In the genomic region with DNA sequence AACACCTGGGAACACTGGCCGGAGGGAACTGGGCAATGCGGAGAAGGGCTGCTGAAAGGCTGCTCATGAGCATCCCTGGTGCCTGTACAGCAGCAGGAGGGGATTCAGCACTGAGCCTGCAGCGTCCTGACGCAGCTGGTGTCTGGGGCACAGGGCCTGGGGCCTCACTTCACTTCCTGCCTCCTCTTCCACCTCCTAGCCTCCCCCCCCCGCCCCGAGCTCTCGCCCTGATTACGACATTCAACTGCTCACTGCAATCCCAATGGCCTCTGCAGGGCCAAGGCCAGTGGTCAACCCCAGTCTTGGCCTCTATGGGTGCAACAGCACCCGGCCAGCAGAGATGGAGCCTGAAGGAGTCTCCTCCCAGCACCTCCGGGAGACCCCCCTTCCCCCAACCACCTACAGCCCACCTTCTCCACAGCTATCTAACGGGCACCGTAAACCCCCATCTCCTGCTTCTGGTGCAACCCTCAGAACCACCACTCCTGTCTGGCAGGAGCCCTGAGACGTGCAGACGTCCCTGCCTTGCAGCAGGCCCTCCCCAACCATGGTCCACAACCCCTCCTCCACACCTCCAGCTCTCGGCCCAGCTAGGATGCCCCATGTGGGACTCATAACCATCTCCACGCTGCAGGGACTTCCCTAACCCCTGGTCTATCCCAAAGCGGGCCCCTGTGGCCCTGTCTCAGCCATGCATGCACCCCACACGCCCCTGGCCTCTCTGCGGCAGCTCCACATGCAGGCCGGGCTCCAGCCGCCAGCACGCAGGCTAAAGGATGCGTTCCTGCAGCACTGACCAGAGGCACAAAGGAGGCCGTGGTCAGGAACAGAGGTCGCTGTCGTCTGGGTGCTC, we compare ENCODE assay signal across 1 cellular context.
TF ChIP-seq lines count a peak whose summit lies in the region.

No MANE protein-coding gene starts in this region.

TF ChIP-seq in HepG2, 621 proteins besides CTCF, POLR2A, EP300 and RAD21 (continued from another document):
- TF ChIP-seq, protein P1, sequence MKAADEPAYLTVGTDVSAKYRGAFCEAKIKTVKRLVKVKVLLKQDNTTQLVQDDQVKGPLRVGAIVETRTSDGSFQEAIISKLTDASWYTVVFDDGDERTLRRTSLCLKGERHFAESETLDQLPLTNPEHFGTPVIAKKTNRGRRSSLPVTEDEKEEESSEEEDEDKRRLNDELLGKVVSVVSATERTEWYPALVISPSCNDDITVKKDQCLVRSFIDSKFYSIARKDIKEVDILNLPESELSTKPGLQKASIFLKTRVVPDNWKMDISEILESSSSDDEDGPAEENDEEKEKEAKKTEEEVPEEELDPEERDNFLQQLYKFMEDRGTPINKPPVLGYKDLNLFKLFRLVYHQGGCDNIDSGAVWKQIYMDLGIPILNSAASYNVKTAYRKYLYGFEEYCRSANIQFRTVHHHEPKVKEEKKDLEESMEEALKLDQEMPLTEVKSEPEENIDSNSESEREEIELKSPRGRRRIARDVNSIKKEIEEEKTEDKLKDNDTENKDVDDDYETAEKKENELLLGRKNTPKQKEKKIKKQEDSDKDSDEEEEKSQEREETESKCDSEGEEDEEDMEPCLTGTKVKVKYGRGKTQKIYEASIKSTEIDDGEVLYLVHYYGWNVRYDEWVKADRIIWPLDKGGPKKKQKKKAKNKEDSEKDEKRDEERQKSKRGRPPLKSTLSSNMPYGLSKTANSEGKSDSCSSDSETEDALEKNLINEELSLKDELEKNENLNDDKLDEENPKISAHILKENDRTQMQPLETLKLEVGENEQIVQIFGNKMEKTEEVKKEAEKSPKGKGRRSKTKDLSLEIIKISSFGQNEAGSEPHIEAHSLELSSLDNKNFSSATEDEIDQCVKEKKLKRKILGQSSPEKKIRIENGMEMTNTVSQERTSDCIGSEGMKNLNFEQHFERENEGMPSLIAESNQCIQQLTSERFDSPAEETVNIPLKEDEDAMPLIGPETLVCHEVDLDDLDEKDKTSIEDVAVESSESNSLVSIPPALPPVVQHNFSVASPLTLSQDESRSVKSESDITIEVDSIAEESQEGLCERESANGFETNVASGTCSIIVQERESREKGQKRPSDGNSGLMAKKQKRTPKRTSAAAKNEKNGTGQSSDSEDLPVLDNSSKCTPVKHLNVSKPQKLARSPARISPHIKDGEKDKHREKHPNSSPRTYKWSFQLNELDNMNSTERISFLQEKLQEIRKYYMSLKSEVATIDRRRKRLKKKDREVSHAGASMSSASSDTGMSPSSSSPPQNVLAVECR (CRISPR knock-in tag; IDR thresholded peaks at IDR 0.05; ENCODE audit: borderline replicate concordance): peak; percentile 38; the same call in 1 of the 2 replicates
- peak; percentile 71 for TF ChIP-seq CEBPG (CRISPR knock-in tag; IDR thresholded peaks at IDR 0.05)
- TF ChIP-seq, protein P2, sequence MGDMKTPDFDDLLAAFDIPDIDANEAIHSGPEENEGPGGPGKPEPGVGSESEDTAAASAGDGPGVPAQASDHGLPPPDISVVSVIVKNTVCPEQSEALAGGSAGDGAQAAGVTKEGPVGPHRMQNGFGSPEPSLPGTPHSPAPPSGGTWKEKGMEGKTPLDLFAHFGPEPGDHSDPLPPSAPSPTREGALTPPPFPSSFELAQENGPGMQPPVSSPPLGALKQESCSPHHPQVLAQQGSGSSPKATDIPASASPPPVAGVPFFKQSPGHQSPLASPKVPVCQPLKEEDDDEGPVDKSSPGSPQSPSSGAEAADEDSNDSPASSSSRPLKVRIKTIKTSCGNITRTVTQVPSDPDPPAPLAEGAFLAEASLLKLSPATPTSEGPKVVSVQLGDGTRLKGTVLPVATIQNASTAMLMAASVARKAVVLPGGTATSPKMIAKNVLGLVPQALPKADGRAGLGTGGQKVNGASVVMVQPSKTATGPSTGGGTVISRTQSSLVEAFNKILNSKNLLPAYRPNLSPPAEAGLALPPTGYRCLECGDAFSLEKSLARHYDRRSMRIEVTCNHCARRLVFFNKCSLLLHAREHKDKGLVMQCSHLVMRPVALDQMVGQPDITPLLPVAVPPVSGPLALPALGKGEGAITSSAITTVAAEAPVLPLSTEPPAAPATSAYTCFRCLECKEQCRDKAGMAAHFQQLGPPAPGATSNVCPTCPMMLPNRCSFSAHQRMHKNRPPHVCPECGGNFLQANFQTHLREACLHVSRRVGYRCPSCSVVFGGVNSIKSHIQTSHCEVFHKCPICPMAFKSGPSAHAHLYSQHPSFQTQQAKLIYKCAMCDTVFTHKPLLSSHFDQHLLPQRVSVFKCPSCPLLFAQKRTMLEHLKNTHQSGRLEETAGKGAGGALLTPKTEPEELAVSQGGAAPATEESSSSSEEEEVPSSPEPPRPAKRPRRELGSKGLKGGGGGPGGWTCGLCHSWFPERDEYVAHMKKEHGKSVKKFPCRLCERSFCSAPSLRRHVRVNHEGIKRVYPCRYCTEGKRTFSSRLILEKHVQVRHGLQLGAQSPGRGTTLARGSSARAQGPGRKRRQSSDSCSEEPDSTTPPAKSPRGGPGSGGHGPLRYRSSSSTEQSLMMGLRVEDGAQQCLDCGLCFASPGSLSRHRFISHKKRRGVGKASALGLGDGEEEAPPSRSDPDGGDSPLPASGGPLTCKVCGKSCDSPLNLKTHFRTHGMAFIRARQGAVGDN (CRISPR knock-in tag; IDR thresholded peaks at IDR 0.05): peak; percentile 67
- TF ChIP-seq ETV5 (CRISPR knock-in tag; IDR thresholded peaks at IDR 0.05; ENCODE audit: borderline replicate concordance): peak; percentile 25; the same call in 1 of the 2 replicates
- TF ChIP-seq HOXA3 (CRISPR knock-in tag; IDR thresholded peaks at IDR 0.05): 0 out of 2 replicates have a peak, but pooled peaks have one; percentile 11
- TF ChIP-seq, protein P3, sequence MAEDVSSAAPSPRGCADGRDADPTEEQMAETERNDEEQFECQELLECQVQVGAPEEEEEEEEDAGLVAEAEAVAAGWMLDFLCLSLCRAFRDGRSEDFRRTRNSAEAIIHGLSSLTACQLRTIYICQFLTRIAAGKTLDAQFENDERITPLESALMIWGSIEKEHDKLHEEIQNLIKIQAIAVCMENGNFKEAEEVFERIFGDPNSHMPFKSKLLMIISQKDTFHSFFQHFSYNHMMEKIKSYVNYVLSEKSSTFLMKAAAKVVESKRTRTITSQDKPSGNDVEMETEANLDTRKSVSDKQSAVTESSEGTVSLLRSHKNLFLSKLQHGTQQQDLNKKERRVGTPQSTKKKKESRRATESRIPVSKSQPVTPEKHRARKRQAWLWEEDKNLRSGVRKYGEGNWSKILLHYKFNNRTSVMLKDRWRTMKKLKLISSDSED (CRISPR knock-in tag; IDR thresholded peaks at IDR 0.05): no peak
- TF ChIP-seq NR2F6 (IDR thresholded peaks at IDR 0.05): peak; percentile 36; the same call in 1 of the 2 replicates
- 0 out of 2 replicates have a peak, but pooled peaks have one; percentile 29 for TF ChIP-seq NR2F6 (CRISPR knock-in tag; IDR thresholded peaks at IDR 0.05)
- peak; percentile 45; the same call in 1 of the 2 replicates for TF ChIP-seq GABPB1 (CRISPR knock-in tag; IDR thresholded peaks at IDR 0.05)
- TF ChIP-seq PATZ1 (CRISPR knock-in tag; IDR thresholded peaks at IDR 0.05): peak; percentile 41
- TF ChIP-seq, protein P4, sequence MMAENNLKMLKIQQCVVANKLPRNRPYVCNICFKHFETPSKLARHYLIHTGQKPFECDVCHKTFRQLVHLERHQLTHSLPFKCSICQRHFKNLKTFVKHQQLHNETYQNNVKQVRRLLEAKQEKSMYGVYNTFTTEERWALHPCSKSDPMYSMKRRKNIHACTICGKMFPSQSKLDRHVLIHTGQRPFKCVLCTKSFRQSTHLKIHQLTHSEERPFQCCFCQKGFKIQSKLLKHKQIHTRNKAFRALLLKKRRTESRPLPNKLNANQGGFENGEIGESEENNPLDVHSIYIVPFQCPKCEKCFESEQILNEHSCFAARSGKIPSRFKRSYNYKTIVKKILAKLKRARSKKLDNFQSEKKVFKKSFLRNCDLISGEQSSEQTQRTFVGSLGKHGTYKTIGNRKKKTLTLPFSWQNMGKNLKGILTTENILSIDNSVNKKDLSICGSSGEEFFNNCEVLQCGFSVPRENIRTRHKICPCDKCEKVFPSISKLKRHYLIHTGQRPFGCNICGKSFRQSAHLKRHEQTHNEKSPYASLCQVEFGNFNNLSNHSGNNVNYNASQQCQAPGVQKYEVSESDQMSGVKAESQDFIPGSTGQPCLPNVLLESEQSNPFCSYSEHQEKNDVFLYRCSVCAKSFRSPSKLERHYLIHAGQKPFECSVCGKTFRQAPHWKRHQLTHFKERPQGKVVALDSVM (CRISPR knock-in tag; IDR thresholded peaks at IDR 0.05): peak; percentile 70
- peak; percentile 60; the same call in 1 of the 2 replicates for TF ChIP-seq ZBTB38 (CRISPR knock-in tag; IDR thresholded peaks at IDR 0.05)
- TF ChIP-seq ZNF761 (CRISPR knock-in tag; conservative IDR thresholded peaks at IDR 0.05): no peak
- no peak for TF ChIP-seq KDM3A (CRISPR knock-in tag; IDR thresholded peaks at IDR 0.05; ENCODE audit: low read depth)
TF ChIP-seq in HepG2: peak in this region for 13.
